23 cellular contexts compared by ENCODE assay signal in the genomic region with DNA sequence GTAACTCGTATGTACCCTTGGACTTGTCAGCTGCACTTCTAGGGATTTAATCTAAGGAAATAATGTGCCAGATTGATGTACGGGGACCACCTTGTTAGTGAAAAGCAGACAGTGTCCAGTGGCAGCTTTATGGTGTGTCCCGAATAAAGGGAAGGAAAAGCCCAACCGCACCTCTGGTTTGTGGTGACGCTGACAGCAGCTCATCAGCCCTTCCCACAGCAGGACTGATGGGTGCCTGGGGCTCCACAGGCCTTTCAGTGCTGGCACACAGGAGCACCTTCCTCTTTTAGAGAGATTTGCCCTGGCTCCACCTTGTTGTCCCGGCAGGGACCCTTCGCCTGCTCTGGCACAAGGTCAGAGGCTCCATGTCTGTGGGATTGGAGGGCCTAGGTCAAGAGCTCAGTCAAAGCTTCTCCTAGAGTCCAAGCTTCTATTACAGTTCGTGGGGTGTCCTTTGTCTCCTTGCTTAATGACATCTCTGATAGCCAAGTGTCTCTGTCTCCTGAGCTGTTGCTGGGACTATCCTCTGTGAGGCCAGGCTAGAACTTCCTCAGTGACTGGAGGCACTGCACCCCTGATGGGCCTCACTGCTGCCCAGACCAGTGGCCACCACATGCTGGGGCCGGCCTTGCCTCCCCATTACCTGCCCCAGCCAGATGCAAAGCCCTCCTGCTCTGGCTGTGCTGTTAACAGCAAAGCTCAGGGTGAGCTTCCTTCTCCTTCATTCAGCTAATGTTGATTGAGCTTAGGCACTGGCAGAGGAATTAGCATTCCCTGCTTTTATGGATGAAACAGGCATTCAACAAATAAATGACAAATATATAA. TPM values are rescaled to one million over a fixed set of nuclear protein-coding genes. Genes with fewer than 3 reads are reported as not detected.
DNase-seq lines count a peak whose midpoint lies in the region; ATAC-seq and TF ChIP-seq lines count a peak whose summit lies in the region.
"Had no signal": no experiment of that assay in that cellular context is flagged by ENCODE, and none has a peak within 500 bp of the region (broad histone marks: within the 10 kb centered on the region; RNA-seq: fewer than 3 reads in every experiment).

No MANE protein-coding gene starts in this region.

- peaks cover 7 to 19% (median 10%) of the 10 kb centered on the region in 10 experiments; a peak in 18 of 20 replicates for H3K4me1 ChIP-seq in BLaER1 treated with 17β-estradiol and CSF1 and Interleukin-3, amounts not matched to agents 10 nM and 100 nM
- H3K4me1 ChIP-seq: SJCRH30 had no signal

- intact Hi-C loops in posterior vena cava (cut with DNase I) = no loop called here

- H3K4me2 ChIP-seq in BLaER1 treated with 17β-estradiol and CSF1 and Interleukin-3, amounts not matched to agents 10 nM and 100 nM = peak overlapping the region in 10 of 11 experiments; percentile 11 to 58 (median 27); a peak in 12 of 22 replicates

- peaks cover 0 to 55% (median 15%) of the 10 kb centered on the region in 11 experiments; a peak in 12 of 22 replicates for H4K20me1 ChIP-seq in BLaER1 treated with 17β-estradiol and CSF1 and Interleukin-3, amounts not matched to agents 10 nM and 100 nM

- CTCF ChIA-PET in WTC11 (lab: Charles Lee) = interaction anchor here (0.9 to 2.0 kb wide), 5 partner anchors 12 to 111 kb away, joined by 3 to 10 read pairs (median 4); no protein-coding TSS in a partner anchor

- peaks cover 20% of the 10 kb centered on the region for H3K4me1 Mint-ChIP-seq in WTC11
- H3K4me1 Mint-ChIP-seq in nephron progenitor cell = no peaks in the 10 kb centered on the region

- H3K27ac Mint-ChIP-seq in WTC11 (peak overlapping the region; percentile 87), nephron progenitor cell (peak overlapping the region; percentile 43)
- H3K27ac Mint-ChIP-seq: activated naive CD4-positive, alpha-beta T cell treated with anti-CD3 and anti-CD28 coated beads, Interleukin-2, amount 50 U/mL, for 24 hours; T-cell had no signal

- TF ChIP-seq CTCF in HL-60 (IDR thresholded peaks at IDR 0.05; ENCODE audit: insufficient read depth, low read length) (no peak), WTC11 (IDR thresholded peaks at IDR 0.05) (no peak), nephron progenitor cell (IDR thresholded peaks at IDR 0.05) (no peak)

- ATAC-seq in WTC11 = peak; percentile 77
- ATAC-seq: K562, left cardiac atrium, Panc1, T-cell had no signal

- peak in 1 of 2 experiments; percentile 91 for DNase-seq in HL-60 (ENCODE audit: low read depth in 1 of 2, low spot score in 1 of 2)
- no peak for DNase-seq in WTC11 (ENCODE audit: low spot score)
- no peak for DNase-seq in nephron progenitor cell
- DNase-seq in glomerular visceral epithelial cell (ENCODE audit: extremely low spot score) = no peak
- DNase-seq in AG20443 (ENCODE audit: low spot score) = no peak
- DNase-seq in KG1 (lab: John Stamatoyannopoulos, UW) = no peak
- DNase-seq in posterior vena cava (ENCODE audit: low spot score) = no peak
- DNase-seq: activated CD4-positive, alpha-beta T cell treated with anti-CD3 and anti-CD28 coated beads for 48 hours; central memory CD4-positive, alpha-beta T cell; glutamatergic neuron; left cardiac atrium; MM.1S; NCI-H524; NK-92 treated with Interleukin-12 subunit alpha and Interleukin-12 subunit beta, amount 100 ng/mL, for 24 hours; occipital lobe; SJCRH30; small intestine; stimulated activated CD4-positive, alpha-beta T cell treated with anti-CD3 and anti-CD28 coated beads, Interleukin-1b, Interleukin-23, amount 100 ng/mL, for 48 hours had no signal

- H3K36me3 Mint-ChIP-seq in WTC11 (peaks cover 30% of the 10 kb centered on the region), nephron progenitor cell (ENCODE audit: low read depth) (peaks cover 22% of the 10 kb centered on the region)

- H3K9me3 Mint-ChIP-seq in WTC11 = no peaks in the 10 kb centered on the region
- no peaks in the 10 kb centered on the region for H3K9me3 Mint-ChIP-seq in nephron progenitor cell
- H3K9me3 Mint-ChIP-seq: activated naive CD4-positive, alpha-beta T cell treated with anti-CD3 and anti-CD28 coated beads, Interleukin-2, amount 50 U/mL, for 24 hours; T-cell had no signal

- H3K27me3 Mint-ChIP-seq in WTC11 (ENCODE audit: low read depth) = no peaks in the 10 kb centered on the region
- H3K27me3 Mint-ChIP-seq in nephron progenitor cell (ENCODE audit: low read depth, poor library complexity) = peaks cover 2% of the 10 kb centered on the region
- H3K27me3 Mint-ChIP-seq: activated naive CD4-positive, alpha-beta T cell treated with anti-CD3 and anti-CD28 coated beads, Interleukin-2, amount 50 U/mL, for 24 hours; T-cell had no signal

- POLR2A ChIA-PET in WTC11 (lab: Charles Lee) = no interaction called here

- no peak overlapping the region for H3K9ac ChIP-seq in BLaER1 treated with 17β-estradiol and CSF1 and Interleukin-3, amounts not matched to agents 10 nM and 100 nM

- no peaks in the 10 kb centered on the region for H3K9me3 ChIP-seq in BLaER1 treated with 17β-estradiol and CSF1 and Interleukin-3, amounts not matched to agents 10 nM and 100 nM (replicated peaks in 1 of 11)
- H3K9me3 ChIP-seq: SJCRH30 had no signal

- peaks cover 18 to 96% (median 71%) of the 10 kb centered on the region in 11 experiments for H3K36me3 ChIP-seq in BLaER1 treated with 17β-estradiol and CSF1 and Interleukin-3, amounts not matched to agents 10 nM and 100 nM
- H3K36me3 ChIP-seq: SJCRH30 had no signal

- no peaks in the 10 kb centered on the region for H3K27me3 ChIP-seq in BLaER1 treated with 17β-estradiol and CSF1 and Interleukin-3, amounts not matched to agents 10 nM and 100 nM
- no peaks in the 10 kb centered on the region for H3K27me3 ChIP-seq in HL-60 (ENCODE audit: insufficient read depth, poor library complexity, severe bottlenecking)
- H3K27me3 ChIP-seq: SJCRH30 had no signal

- H3K27ac ChIP-seq in BLaER1 treated with 17β-estradiol and CSF1 and Interleukin-3, amounts not matched to agents 10 nM and 100 nM = no peak overlapping the region
- H3K27ac ChIP-seq in HL-60 (replicated peaks) = peak overlapping the region; percentile 39
- H3K27ac ChIP-seq: SJCRH30 had no signal

- H3K4me3 Mint-ChIP-seq in WTC11 (no peak overlapping the region), nephron progenitor cell (no peak overlapping the region)
- H3K4me3 Mint-ChIP-seq: activated naive CD4-positive, alpha-beta T cell treated with anti-CD3 and anti-CD28 coated beads, Interleukin-2, amount 50 U/mL, for 24 hours; T-cell had no signal

- H3K4me3 ChIP-seq in BLaER1 treated with 17β-estradiol and CSF1 and Interleukin-3, amounts not matched to agents 10 nM and 100 nM = no peak overlapping the region
- no peak overlapping the region for H3K4me3 ChIP-seq in HL-60 (replicated peaks; ENCODE audit: insufficient read depth, low read length)
- H3K4me3 ChIP-seq: K562, SJCRH30 had no signal

TF ChIP-seq in WTC11, 78 proteins besides CTCF, POLR2A, EP300 and RAD21 (continues in another document):
- TF ChIP-seq SP1 (CRISPR knock-in tag; conservative IDR thresholded peaks at IDR 0.05) = no peak
- TF ChIP-seq ATF1 (CRISPR knock-in tag; IDR thresholded peaks at IDR 0.05) = no peak
- TF ChIP-seq, protein P1, sequence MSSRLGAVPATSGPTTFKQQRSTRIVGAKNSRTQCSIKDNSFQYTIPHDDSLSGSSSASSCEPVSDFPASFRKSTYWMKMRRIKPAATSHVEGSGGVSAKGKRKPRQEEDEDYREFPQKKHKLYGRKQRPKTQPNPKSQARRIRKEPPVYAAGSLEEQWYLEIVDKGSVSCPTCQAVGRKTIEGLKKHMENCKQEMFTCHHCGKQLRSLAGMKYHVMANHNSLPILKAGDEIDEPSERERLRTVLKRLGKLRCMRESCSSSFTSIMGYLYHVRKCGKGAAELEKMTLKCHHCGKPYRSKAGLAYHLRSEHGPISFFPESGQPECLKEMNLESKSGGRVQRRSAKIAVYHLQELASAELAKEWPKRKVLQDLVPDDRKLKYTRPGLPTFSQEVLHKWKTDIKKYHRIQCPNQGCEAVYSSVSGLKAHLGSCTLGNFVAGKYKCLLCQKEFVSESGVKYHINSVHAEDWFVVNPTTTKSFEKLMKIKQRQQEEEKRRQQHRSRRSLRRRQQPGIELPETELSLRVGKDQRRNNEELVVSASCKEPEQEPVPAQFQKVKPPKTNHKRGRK (CRISPR knock-in tag; IDR thresholded peaks at IDR 0.05; ENCODE audit: borderline replicate concordance) = no peak
- TF ChIP-seq, protein P2, sequence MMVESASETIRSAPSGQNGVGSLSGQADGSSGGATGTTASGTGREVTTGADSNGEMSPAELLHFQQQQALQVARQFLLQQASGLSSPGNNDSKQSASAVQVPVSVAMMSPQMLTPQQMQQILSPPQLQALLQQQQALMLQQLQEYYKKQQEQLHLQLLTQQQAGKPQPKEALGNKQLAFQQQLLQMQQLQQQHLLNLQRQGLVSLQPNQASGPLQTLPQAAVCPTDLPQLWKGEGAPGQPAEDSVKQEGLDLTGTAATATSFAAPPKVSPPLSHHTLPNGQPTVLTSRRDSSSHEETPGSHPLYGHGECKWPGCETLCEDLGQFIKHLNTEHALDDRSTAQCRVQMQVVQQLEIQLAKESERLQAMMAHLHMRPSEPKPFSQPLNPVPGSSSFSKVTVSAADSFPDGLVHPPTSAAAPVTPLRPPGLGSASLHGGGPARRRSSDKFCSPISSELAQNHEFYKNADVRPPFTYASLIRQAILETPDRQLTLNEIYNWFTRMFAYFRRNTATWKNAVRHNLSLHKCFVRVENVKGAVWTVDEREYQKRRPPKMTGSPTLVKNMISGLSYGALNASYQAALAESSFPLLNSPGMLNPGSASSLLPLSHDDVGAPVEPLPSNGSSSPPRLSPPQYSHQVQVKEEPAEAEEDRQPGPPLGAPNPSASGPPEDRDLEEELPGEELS (CRISPR knock-in tag; IDR thresholded peaks at IDR 0.05) = 0 out of 2 replicates have a peak, but pooled peaks have one; percentile 22
- TF ChIP-seq TCF7 (CRISPR knock-in tag; IDR thresholded peaks at IDR 0.05; ENCODE audit: low read depth) = no peak
- TF ChIP-seq ZNF425 (CRISPR knock-in tag; conservative IDR thresholded peaks at IDR 0.05) = no peak

RNA-seq across cellular contexts. Expression of gene SCLY, which starts 33.0 kb away (rescaled TPM):
- 68.4 to 70.2 TPM (median 69.6 TPM) in 3 replicates for total RNA-seq in WTC11 (2021)
- total RNA-seq in posterior vena cava = 10 to 100 TPM in 1 of 2 donors, 1 to 10 TPM in 1; 8.6 to 11.5 TPM
